8 cellular contexts compared by ENCODE assay signal in the genomic region with DNA sequence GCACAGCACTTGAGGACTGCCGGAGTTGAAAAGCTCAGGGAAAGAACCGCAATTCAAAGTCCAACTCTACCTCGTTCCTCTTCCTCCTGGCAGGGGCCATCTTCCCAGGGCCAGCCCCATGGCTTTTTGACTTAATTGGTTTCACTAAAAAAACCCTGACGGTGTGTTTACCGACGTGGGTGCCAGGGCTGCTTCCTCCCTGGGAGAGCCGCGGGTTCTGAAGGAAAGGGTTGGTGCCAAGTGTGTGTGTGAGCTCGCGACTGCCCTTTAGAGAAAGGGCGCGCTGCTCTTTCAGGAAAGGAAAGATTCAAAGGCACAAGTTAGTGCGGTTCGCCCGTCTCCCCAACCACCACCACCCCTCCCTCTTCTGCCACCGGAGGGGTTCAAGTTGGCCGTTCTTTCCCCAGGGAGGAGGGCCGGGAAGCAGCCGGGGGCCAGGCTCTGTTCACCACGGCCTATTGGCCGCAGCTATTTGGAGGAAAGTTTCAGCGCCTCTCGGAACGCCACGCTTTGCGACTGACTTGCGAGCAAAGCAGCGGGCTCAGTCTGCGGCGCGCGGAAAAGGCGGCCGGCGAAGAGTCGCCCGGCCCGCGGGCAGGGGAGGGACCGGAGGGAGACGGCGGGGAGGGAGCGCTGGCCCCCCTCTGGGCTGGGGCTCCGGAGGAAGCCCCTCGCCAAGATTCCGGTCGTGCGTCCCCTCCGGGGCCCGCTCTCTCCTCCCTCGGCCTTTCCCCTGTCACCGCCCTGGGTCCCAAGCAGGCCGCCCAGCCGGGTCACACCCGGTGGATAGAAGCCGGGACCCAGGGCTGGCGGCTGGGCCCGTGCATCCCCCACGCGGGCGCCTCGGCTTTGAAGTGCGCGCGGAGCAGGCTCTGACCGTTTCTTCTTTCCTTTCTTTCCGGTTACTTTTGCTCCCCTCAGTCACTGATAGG.
DNase-seq lines count a peak whose midpoint lies in the region; ATAC-seq and TF ChIP-seq lines count a peak whose summit lies in the region.

No MANE protein-coding gene starts in this region.

- no peak for TF ChIP-seq POLR2A in prostate gland (IDR thresholded peaks at IDR 0.05)

- CTCF ChIA-PET in activated naive CD4-positive, alpha-beta T cell treated with anti-CD3 and anti-CD28 coated beads for 36 hours (lab: Charles Lee), result no interaction called here

- 2% methylated on average over 58 of the region's 67 CpGs for WGBS in prostate gland

- peaks cover 72% of the 10 kb centered on the region for H3K27me3 Mint-ChIP-seq in activated naive CD4-positive, alpha-beta T cell treated with anti-CD3 and anti-CD28 coated beads for 36 hours (ENCODE audit: low read depth)

- no peaks in the 10 kb centered on the region for H3K27me3 ChIP-seq in prostate gland (replicated peaks; ENCODE audit: insufficient read depth)

- H3K4me1 ChIP-seq in prostate gland (replicated peaks), result no peaks in the 10 kb centered on the region

- ATAC-seq in left cardiac atrium, result peak; percentile 21 to 25
- no peak for ATAC-seq in HG02610 (IDR thresholded peaks at IDR 0.05; ENCODE audit: unreplicated experiment)
- ATAC-seq in HG03378 (IDR thresholded peaks at IDR 0.05; ENCODE audit: unreplicated experiment), result no peak

- H3K36me3 ChIP-seq in prostate gland, result no peaks in the 10 kb centered on the region

- no peaks in the 10 kb centered on the region for H3K36me3 Mint-ChIP-seq in activated naive CD4-positive, alpha-beta T cell treated with anti-CD3 and anti-CD28 coated beads for 36 hours (ENCODE audit: low read depth)

- no peak for TF ChIP-seq CTCF in prostate gland (IDR thresholded peaks at IDR 0.05)

- H3K4me3 ChIP-seq in prostate gland, result peak overlapping the region; percentile 50 to 63

- DNase-seq in activated naive CD4-positive, alpha-beta T cell treated with anti-CD3 and anti-CD28 coated beads for 36 hours, result no peak
- DNase-seq in activated naive CD4-positive, alpha-beta T cell treated with Interleukin-2 at 50 U/mL for 16 hours, result no peak
- DNase-seq in M059J (ENCODE audit: low read depth) (peak; percentile 28), left cardiac atrium (peak; percentile 46), prostate gland (ENCODE audit: low spot score) (peak; percentile 24)
- peak; percentile 11 for DNase-seq in activated naive CD4-positive, alpha-beta T cell treated with anti-CD3 and anti-CD28 coated beads, Interleukin-2, amount 50 U/mL, for 16 hours

- intact Hi-C loops in activated naive CD4-positive, alpha-beta T cell treated with anti-CD3 and anti-CD28 coated beads for 36 hours (cut with micrococcal nuclease), result loop anchor here (5.0 to 10.0 kb wide), 5 partner anchors 580 to 1393 kb away; no protein-coding TSS in a partner anchor
- intact Hi-C loops in left cardiac atrium (cut with DNase I) (loop anchor here in 1 of 2 donors (10.0 kb wide), 2 partner anchors 330 to 580 kb away; partner anchors contain the start of gene FOXP2), prostate gland (cut with DNase I) (loop anchor here (2.0 to 10.0 kb wide), 5 partner anchors 332 to 1590 kb away; partner anchors contain the start of gene MDFIC)

- no peak overlapping the region for H3K27ac Mint-ChIP-seq in activated naive CD4-positive, alpha-beta T cell treated with anti-CD3 and anti-CD28 coated beads for 36 hours

- H3K4me3 Mint-ChIP-seq in activated naive CD4-positive, alpha-beta T cell treated with anti-CD3 and anti-CD28 coated beads for 36 hours, result peak overlapping the region; percentile 76

- no peaks in the 10 kb centered on the region for H3K9me3 Mint-ChIP-seq in activated naive CD4-positive, alpha-beta T cell treated with anti-CD3 and anti-CD28 coated beads for 36 hours

- H3K4me1 Mint-ChIP-seq in activated naive CD4-positive, alpha-beta T cell treated with anti-CD3 and anti-CD28 coated beads for 36 hours (ENCODE audit: low read depth), result peaks cover 40% of the 10 kb centered on the region

- H3K27ac ChIP-seq in prostate gland, result peak overlapping the region; percentile 86 to 91

- H3K9me3 ChIP-seq in prostate gland, result no peaks in the 10 kb centered on the region

Comparison
In these comparisons a context has a peak if more than half of its experiments do, and no peak if none do; other contexts are left out.
1. DNase-seq: peak in M059J (single experiment), activated naive CD4-positive, alpha-beta T cell treated with anti-CD3 and anti-CD28 coated beads, Interleukin-2, amount 50 U/mL, for 16 hours (single experiment), left cardiac atrium (single experiment) and prostate gland (single experiment); none in activated naive CD4-positive, alpha-beta T cell treated with anti-CD3 and anti-CD28 coated beads for 36 hours (single experiment) and activated naive CD4-positive, alpha-beta T cell treated with Interleukin-2 at 50 U/mL for 16 hours (single experiment).
2. ATAC-seq: peak in left cardiac atrium (2 of 2); none in HG02610 (single experiment) and HG03378 (single experiment).